ENCODE assay signal across 8 cellular contexts in the genomic region with DNA sequence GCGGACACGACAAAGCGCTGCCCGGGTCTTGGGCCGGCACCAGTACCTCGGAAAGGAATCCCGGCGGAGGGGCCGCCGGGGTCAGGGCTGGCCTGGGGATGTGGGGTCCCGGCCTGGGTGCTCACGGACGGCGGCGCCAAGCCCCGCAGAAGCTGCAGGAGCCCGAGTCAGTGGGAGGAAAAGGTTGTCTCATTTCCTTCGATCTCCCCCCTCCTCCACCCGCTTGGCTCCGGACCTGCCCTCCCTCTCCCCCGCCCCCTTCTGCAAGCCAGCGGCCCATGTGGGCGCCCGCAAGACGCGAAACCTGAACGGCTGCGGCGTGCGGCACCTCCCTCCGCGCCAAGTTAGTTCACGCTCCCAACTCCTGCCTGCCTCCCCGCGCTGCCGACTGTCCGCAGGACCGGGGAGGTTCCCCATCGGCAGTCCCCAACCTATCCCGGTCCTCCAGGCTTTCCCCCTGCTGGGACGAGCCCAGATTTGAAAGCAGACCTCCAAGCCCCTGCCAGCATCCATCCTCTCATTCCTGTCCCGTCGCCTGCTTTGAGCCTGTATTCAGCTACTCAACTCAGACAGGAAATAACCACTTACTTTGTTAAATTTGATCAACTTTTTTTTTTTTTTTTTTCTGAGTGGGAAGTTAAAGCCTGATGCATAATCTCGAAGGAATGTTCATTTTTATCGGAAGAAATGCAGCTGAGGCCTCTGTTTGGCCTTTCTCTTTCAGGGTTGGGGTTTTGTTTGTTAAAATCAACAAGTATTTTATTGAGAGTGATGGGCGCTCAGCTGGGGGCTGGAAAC. TPM values are rescaled to one million over a fixed set of nuclear protein-coding genes. Genes with fewer than 3 reads are reported as not detected.
A peak's percentile ranks its signal among the peaks of the same experiment; 100 is the strongest.
DNase-seq lines count a peak whose midpoint lies in the region; ATAC-seq and TF ChIP-seq lines count a peak whose summit lies in the region.

TSS of gene EVA1A (minus strand) at position 172 of the 798 bp plus-strand sequence. CDS start 42,799 bp downstream, outside the sequence.

- peaks cover 4% of the 10 kb centered on the region for H3K4me1 ChIP-seq in neural progenitor cell

- H3K9ac ChIP-seq in neural progenitor cell = no peak within 1 kb of the TSS

- no peaks in the 10 kb centered on the region for H3F3A ChIP-seq in neural progenitor cell (ENCODE audit: low read depth)

- H3K27me3 Mint-ChIP-seq in neural progenitor cell (ENCODE audit: insufficient read depth, low read depth) = peaks cover 11% of the 10 kb centered on the region

- TF ChIP-seq CTCF in fibroblast of the aortic adventitia (IDR thresholded peaks at IDR 0.05; ENCODE audit: insufficient read depth, low read length) = no peak
- TF ChIP-seq CTCF in neural progenitor cell (IDR thresholded peaks at IDR 0.05) = no peak

- no peak within 1 kb of the TSS for H3K27ac ChIP-seq in neural progenitor cell

- H3K4me3 ChIP-seq in fibroblast of the aortic adventitia (ENCODE audit: low read depth, low read length) = peak within 1 kb of the TSS; percentile 80
- peak within 1 kb of the TSS; percentile 77 for H3K4me3 ChIP-seq in neural progenitor cell

- peak within 1 kb of the TSS; percentile 62 for H3K27ac Mint-ChIP-seq in neural progenitor cell

- no peaks in the 10 kb centered on the region for H4K20me1 ChIP-seq in neural progenitor cell (ENCODE audit: low read depth)

- H3K9me3 ChIP-seq in neural progenitor cell (ENCODE audit: low read depth) = no peaks in the 10 kb centered on the region

- peaks cover 17% of the 10 kb centered on the region for H3K4me1 Mint-ChIP-seq in neural progenitor cell

- peaks cover 42% of the 10 kb centered on the region for H3K27me3 ChIP-seq in neural progenitor cell

- peak within 1 kb of the TSS; percentile 98 for H2AFZ ChIP-seq in neural progenitor cell (replicated peaks)

- DNase-seq in DMS153 treated with DMSO at 0.1 percent for 48 hours (lab: John Stamatoyannopoulos, UW; ENCODE audit: unreplicated experiment) (peak; percentile 33), DMS153 (lab: John Stamatoyannopoulos, UW) (no peak), fibroblast of the aortic adventitia (ENCODE audit: low read depth) (peak; percentile 72), neural progenitor cell (ENCODE audit: low spot score) (peak; percentile 80), NCI-H1694 treated with DMSO at 0.1 percent for 48 hours (lab: John Stamatoyannopoulos, UW) (no peak), RKO (ENCODE audit: low spot score) (no peak)
- DNase-seq in activated CD4-positive, alpha-beta T cell treated with anti-CD3 and anti-CD28 coated beads, Interleukin-2, amount 50 U/mL, for 48 hours = peak; percentile 17 to 21

- peak within 1 kb of the TSS; percentile 93 for H3K4me3 Mint-ChIP-seq in neural progenitor cell

- no peaks in the 10 kb centered on the region for H3K36me3 ChIP-seq in neural progenitor cell

- peak within 1 kb of the TSS; percentile 89 for H3K4me2 ChIP-seq in neural progenitor cell

- H3K79me2 ChIP-seq in neural progenitor cell (ENCODE audit: low read depth) = no peaks in the 10 kb centered on the region

- H3K9me3 Mint-ChIP-seq in neural progenitor cell = no peaks in the 10 kb centered on the region

- H3K36me3 Mint-ChIP-seq in neural progenitor cell = no peaks in the 10 kb centered on the region

- ATAC-seq in HG03432 (IDR thresholded peaks at IDR 0.05; ENCODE audit: unreplicated experiment) = peak; percentile 29

RNA-seq across cellular contexts. Expression of gene EVA1A, which starts in this region (rescaled TPM):
- total RNA-seq in fibroblast of the aortic adventitia (ENCODE audit: low replicate concordance) (25.2 and 28.1 TPM in 2 replicates), neural progenitor cell (ENCODE audit: low replicate concordance) (2.8 and 3.6 TPM in 2 replicates)

Comparison
In these comparisons a context has a peak if more than half of its experiments do, and no peak if none do; other contexts are left out.
1. DNase-seq: peak in DMS153 treated with DMSO at 0.1 percent for 48 hours (single experiment), activated CD4-positive, alpha-beta T cell treated with anti-CD3 and anti-CD28 coated beads, Interleukin-2, amount 50 U/mL, for 48 hours (2 of 2), fibroblast of the aortic adventitia (single experiment) and neural progenitor cell (single experiment); none in DMS153 (single experiment), NCI-H1694 treated with DMSO at 0.1 percent for 48 hours (single experiment) and RKO (single experiment).